1 cellular context compared by ENCODE assay signal in the genomic region with DNA sequence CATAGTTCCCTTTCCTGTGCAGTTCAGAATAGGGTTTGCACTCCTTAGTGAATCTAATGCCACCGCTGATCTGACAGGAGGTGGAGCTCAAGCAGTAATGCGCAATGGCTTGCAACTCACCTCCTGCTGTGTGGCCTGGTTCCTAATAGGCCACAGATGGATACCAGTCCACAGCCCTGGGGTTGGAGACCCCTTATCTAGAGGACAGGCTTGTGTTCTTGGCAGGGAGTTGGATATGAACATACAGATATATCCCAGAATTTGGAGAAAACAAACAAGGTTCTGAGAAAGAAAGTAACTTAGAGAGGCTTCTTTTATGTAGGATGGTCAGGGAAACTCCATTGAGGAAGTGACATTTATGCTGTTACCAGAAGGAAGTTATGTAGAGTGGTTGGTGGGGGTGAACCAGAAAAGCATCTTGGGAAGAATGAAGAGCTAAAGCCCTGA.
TF ChIP-seq lines count a peak whose summit lies in the region.

No MANE protein-coding gene starts in this region.

TF ChIP-seq in K562, 482 proteins besides CTCF, POLR2A, EP300 and RAD21 (continued from another document and continues in another):
- TF ChIP-seq, protein P1, sequence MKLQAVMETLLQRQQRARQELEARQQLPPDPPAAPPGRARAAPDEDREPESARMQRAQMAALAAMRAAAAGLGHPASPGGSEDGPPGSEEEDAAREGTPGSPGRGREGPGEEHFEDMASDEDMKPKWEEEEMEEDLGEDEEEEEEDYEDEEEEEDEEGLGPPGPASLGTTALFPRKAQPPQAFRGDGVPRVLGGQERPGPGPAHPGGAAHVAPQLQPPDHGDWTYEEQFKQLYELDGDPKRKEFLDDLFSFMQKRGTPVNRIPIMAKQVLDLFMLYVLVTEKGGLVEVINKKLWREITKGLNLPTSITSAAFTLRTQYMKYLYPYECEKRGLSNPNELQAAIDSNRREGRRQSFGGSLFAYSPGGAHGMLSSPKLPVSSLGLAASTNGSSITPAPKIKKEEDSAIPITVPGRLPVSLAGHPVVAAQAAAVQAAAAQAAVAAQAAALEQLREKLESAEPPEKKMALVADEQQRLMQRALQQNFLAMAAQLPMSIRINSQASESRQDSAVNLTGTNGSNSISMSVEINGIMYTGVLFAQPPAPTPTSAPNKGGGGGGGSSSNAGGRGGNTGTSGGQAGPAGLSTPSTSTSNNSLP (IDR thresholded peaks at IDR 0.05; ENCODE audit: borderline replicate concordance, low read depth, low read length), result 0 out of 2 replicates have a peak, but pooled peaks have one; percentile 66
- TF ChIP-seq BRCA1 (IDR thresholded peaks at IDR 0.05) (no peak), BRCA1 (CRISPR knock-in tag; IDR thresholded peaks at IDR 0.05) (no peak), ETV6 (IDR thresholded peaks at IDR 0.05; ENCODE audit: borderline replicate concordance in 1 of 2, low read depth in 2 of 2, low read length in 1 of 2) (peak in 1 of 2 experiments; percentile 57; a peak in 1 of 4 replicates), ETV6 (CRISPR knock-in tag; IDR thresholded peaks at IDR 0.05; ENCODE audit: borderline replicate concordance) (no peak), C11orf30 (IDR thresholded peaks at IDR 0.05; ENCODE audit: low read depth) (no peak), CBX1 (IDR thresholded peaks at IDR 0.05; ENCODE audit: low read depth) (no peak), XRCC5 (IDR thresholded peaks at IDR 0.05; ENCODE audit: low read depth, low read length) (no peak), KLF10 (CRISPR knock-in tag; IDR thresholded peaks at IDR 0.05) (no peak), MAZ (CRISPR knock-in tag; conservative IDR thresholded peaks at IDR 0.05 in 1 of 2, IDR thresholded peaks at IDR 0.05 in 1 of 2) (0 out of 4 replicates have a peak, but pooled peaks of 1 of the 2 experiments have one; percentile 26), ZNF584 (CRISPR knock-in tag; IDR thresholded peaks at IDR 0.05; ENCODE audit: low read depth) (0 out of 2 replicates have a peak, but pooled peaks have one; percentile 71), MCM2 (IDR thresholded peaks at IDR 0.05; ENCODE audit: low read depth) (no peak), NFE2L1 (tag; IDR thresholded peaks at IDR 0.05; ENCODE audit: borderline replicate concordance, low read depth) (no peak), NR1H2 (CRISPR knock-in tag; IDR thresholded peaks at IDR 0.05) (no peak), CXXC5 (CRISPR knock-in tag; IDR thresholded peaks at IDR 0.05) (peak; percentile 70), HLTF (IDR thresholded peaks at IDR 0.05) (no peak), FOXK2 (conservative IDR thresholded peaks at IDR 0.05 in 1 of 2, IDR thresholded peaks at IDR 0.05 in 1 of 2; ENCODE audit: low read depth in 2 of 2) (peak in 1 of 2 experiments; percentile 29; a peak in 1 of 4 replicates), NCOA2 (IDR thresholded peaks at IDR 0.05; ENCODE audit: partially characterized antibody in 2 of 2) (peak; percentile 18 to 26), CBX2 (IDR thresholded peaks at IDR 0.05; ENCODE audit: insufficient read depth, low read length, poor library complexity, severe bottlenecking) (no peak), L3MBTL2 (IDR thresholded peaks at IDR 0.05) (peak; percentile 37), ZNF175 (CRISPR knock-in tag; IDR thresholded peaks at IDR 0.05; ENCODE audit: low read depth) (peak; percentile 86), CBFA2T2 (conservative IDR thresholded peaks at IDR 0.05) (peak; percentile 73; the same call in 1 of the 2 replicates), HMGN3 (IDR thresholded peaks at IDR 0.05; ENCODE audit: borderline replicate concordance, extremely low read depth, insufficient read length, low read depth, low read length) (no peak), ZNF3 (CRISPR knock-in tag; IDR thresholded peaks at IDR 0.05) (no peak), SAFB2 (IDR thresholded peaks at IDR 0.05; ENCODE audit: borderline replicate concordance, low read depth, low read length, severe bottlenecking) (no peak), GATAD2B (IDR thresholded peaks at IDR 0.05; ENCODE audit: borderline replicate concordance) (no peak)
- TF ChIP-seq, protein P2, sequence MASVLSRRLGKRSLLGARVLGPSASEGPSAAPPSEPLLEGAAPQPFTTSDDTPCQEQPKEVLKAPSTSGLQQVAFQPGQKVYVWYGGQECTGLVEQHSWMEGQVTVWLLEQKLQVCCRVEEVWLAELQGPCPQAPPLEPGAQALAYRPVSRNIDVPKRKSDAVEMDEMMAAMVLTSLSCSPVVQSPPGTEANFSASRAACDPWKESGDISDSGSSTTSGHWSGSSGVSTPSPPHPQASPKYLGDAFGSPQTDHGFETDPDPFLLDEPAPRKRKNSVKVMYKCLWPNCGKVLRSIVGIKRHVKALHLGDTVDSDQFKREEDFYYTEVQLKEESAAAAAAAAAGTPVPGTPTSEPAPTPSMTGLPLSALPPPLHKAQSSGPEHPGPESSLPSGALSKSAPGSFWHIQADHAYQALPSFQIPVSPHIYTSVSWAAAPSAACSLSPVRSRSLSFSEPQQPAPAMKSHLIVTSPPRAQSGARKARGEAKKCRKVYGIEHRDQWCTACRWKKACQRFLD (CRISPR knock-in tag; IDR thresholded peaks at IDR 0.05), result peak; percentile 69; the same call in 1 of the 2 replicates
- TF ChIP-seq, protein P3, sequence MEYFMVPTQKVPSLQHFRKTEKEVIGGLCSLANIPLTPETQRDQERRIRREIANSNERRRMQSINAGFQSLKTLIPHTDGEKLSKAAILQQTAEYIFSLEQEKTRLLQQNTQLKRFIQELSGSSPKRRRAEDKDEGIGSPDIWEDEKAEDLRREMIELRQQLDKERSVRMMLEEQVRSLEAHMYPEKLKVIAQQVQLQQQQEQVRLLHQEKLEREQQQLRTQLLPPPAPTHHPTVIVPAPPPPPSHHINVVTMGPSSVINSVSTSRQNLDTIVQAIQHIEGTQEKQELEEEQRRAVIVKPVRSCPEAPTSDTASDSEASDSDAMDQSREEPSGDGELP (CRISPR knock-in tag; IDR thresholded peaks at IDR 0.05; ENCODE audit: borderline replicate concordance), result 0 out of 2 replicates have a peak, but pooled peaks have one; percentile 16
- TF ChIP-seq, protein P4, sequence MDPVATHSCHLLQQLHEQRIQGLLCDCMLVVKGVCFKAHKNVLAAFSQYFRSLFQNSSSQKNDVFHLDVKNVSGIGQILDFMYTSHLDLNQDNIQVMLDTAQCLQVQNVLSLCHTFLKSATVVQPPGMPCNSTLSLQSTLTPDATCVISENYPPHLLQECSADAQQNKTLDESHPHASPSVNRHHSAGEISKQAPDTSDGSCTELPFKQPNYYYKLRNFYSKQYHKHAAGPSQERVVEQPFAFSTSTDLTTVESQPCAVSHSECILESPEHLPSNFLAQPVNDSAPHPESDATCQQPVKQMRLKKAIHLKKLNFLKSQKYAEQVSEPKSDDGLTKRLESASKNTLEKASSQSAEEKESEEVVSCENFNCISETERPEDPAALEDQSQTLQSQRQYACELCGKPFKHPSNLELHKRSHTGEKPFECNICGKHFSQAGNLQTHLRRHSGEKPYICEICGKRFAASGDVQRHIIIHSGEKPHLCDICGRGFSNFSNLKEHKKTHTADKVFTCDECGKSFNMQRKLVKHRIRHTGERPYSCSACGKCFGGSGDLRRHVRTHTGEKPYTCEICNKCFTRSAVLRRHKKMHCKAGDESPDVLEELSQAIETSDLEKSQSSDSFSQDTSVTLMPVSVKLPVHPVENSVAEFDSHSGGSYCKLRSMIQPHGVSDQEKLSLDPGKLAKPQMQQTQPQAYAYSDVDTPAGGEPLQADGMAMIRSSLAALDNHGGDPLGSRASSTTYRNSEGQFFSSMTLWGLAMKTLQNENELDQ (CRISPR knock-in tag; IDR thresholded peaks at IDR 0.05; ENCODE audit: borderline replicate concordance), result no peak
- TF ChIP-seq, protein P5, sequence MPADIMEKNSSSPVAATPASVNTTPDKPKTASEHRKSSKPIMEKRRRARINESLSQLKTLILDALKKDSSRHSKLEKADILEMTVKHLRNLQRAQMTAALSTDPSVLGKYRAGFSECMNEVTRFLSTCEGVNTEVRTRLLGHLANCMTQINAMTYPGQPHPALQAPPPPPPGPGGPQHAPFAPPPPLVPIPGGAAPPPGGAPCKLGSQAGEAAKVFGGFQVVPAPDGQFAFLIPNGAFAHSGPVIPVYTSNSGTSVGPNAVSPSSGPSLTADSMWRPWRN (IDR thresholded peaks at IDR 0.05; ENCODE audit: low read depth), result no peak
- TF ChIP-seq, protein P6, sequence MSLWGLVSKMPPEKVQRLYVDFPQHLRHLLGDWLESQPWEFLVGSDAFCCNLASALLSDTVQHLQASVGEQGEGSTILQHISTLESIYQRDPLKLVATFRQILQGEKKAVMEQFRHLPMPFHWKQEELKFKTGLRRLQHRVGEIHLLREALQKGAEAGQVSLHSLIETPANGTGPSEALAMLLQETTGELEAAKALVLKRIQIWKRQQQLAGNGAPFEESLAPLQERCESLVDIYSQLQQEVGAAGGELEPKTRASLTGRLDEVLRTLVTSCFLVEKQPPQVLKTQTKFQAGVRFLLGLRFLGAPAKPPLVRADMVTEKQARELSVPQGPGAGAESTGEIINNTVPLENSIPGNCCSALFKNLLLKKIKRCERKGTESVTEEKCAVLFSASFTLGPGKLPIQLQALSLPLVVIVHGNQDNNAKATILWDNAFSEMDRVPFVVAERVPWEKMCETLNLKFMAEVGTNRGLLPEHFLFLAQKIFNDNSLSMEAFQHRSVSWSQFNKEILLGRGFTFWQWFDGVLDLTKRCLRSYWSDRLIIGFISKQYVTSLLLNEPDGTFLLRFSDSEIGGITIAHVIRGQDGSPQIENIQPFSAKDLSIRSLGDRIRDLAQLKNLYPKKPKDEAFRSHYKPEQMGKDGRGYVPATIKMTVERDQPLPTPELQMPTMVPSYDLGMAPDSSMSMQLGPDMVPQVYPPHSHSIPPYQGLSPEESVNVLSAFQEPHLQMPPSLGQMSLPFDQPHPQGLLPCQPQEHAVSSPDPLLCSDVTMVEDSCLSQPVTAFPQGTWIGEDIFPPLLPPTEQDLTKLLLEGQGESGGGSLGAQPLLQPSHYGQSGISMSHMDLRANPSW (CRISPR knock-in tag; IDR thresholded peaks at IDR 0.05), result no peak
- TF ChIP-seq, protein P7, sequence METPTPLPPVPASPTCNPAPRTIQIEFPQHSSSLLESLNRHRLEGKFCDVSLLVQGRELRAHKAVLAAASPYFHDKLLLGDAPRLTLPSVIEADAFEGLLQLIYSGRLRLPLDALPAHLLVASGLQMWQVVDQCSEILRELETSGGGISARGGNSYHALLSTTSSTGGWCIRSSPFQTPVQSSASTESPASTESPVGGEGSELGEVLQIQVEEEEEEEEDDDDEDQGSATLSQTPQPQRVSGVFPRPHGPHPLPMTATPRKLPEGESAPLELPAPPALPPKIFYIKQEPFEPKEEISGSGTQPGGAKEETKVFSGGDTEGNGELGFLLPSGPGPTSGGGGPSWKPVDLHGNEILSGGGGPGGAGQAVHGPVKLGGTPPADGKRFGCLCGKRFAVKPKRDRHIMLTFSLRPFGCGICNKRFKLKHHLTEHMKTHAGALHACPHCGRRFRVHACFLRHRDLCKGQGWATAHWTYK (CRISPR knock-in tag; IDR thresholded peaks at IDR 0.05), result peak; percentile 75; the same call in 1 of the 2 replicates
- TF ChIP-seq, protein P8, sequence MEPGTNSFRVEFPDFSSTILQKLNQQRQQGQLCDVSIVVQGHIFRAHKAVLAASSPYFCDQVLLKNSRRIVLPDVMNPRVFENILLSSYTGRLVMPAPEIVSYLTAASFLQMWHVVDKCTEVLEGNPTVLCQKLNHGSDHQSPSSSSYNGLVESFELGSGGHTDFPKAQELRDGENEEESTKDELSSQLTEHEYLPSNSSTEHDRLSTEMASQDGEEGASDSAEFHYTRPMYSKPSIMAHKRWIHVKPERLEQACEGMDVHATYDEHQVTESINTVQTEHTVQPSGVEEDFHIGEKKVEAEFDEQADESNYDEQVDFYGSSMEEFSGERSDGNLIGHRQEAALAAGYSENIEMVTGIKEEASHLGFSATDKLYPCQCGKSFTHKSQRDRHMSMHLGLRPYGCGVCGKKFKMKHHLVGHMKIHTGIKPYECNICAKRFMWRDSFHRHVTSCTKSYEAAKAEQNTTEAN (CRISPR knock-in tag; IDR thresholded peaks at IDR 0.05), result no peak
